Comparison of ENCODE assay signal across 20 cellular contexts in genomic region chr21:42988234-42988965, GRCh38. TPM values are rescaled to one million over a fixed set of nuclear protein-coding genes. Genes with fewer than 3 reads are reported as not detected.
DNase-seq lines count a peak whose midpoint lies in the region; ATAC-seq and TF ChIP-seq lines count a peak whose summit lies in the region.
"Had no signal": no experiment of that assay in that cellular context is flagged by ENCODE, and none has a peak within 500 bp of the region (broad histone marks: within the 10 kb centered on the region; RNA-seq: fewer than 3 reads in every experiment).

No MANE protein-coding gene starts in this region.

- H3K79me2 ChIP-seq in neural progenitor cell (ENCODE audit: low read depth) (peaks cover 30% of the 10 kb centered on the region), PC-3 (ENCODE audit: low read length) (peaks cover 37% of the 10 kb centered on the region)

- H3K27ac ChIP-seq in endodermal cell (ENCODE audit: low read depth, low read length): no peak overlapping the region
- peak overlapping the region; percentile 37 for H3K27ac ChIP-seq in neural progenitor cell
- H3K27ac ChIP-seq in PC-3 (ENCODE audit: low read length): no peak overlapping the region
- H3K27ac ChIP-seq: 22Rv1, parathyroid adenoma, spleen had no signal

- POLR2A ChIA-PET in PC-3 (lab: Charles Lee; ENCODE audit: unreplicated experiment): no interaction called here

- H3K9me3 Mint-ChIP-seq in endodermal cell (no peaks in the 10 kb centered on the region), neural progenitor cell (no peaks in the 10 kb centered on the region)
- H3K9me3 Mint-ChIP-seq: CD8-positive, alpha-beta T cell; stimulated activated naive CD8-positive, alpha-beta T cell treated with anti-CD3 and anti-CD28 coated beads, Interleukin-15, Interleukin-2, amounts not matched to agents 100 ng/mL and 50 ng/mL, for 24 hours had no signal

- H3F3A ChIP-seq in neural progenitor cell (ENCODE audit: low read depth) (no peaks in the 10 kb centered on the region), PC-3 (ENCODE audit: low read length, unreplicated experiment) (peaks cover 3% of the 10 kb centered on the region)

- H3K9ac ChIP-seq in endodermal cell (ENCODE audit: extremely low read depth, low read length, poor library complexity, severe bottlenecking) (no peak overlapping the region), neural progenitor cell (no peak overlapping the region), PC-3 (ENCODE audit: low read length) (no peak overlapping the region)
- H3K9ac ChIP-seq: parathyroid adenoma had no signal

- H3K27ac Mint-ChIP-seq in endodermal cell (peak overlapping the region; percentile 58), neural progenitor cell (no peak overlapping the region)
- H3K27ac Mint-ChIP-seq: activated CD8-positive, alpha-beta memory T cell treated with anti-CD3 and anti-CD28 coated beads, Interleukin-2, amount 10 ng/mL, durations not matched to agents 7 days and 5 days; CD8-positive, alpha-beta T cell; stimulated activated naive CD8-positive, alpha-beta T cell treated with anti-CD3 and anti-CD28 coated beads, Interleukin-15, Interleukin-2, amounts not matched to agents 100 ng/mL and 50 ng/mL, for 24 hours had no signal

- ATAC-seq in GM19467 (IDR thresholded peaks at IDR 0.05; ENCODE audit: unreplicated experiment) (no peak), PC-3 (no peak)
- ATAC-seq: activated CD4-positive, CD25-positive, alpha-beta regulatory T cell treated with anti-CD3 and anti-CD28 coated beads, Interleukin-2, amount 50 U/mL, for 24 hours; activated CD8-positive, alpha-beta memory T cell treated with anti-CD3 and anti-CD28 coated beads, Interleukin-2, amount 10 ng/mL, durations not matched to agents 7 days and 5 days; CD8-positive, alpha-beta T cell had no signal

- DNase-seq in DMS 273 treated with DMSO at 0.1 percent for 48 hours (lab: John Stamatoyannopoulos, UW) (peak; percentile 13), DMS 273 (lab: John Stamatoyannopoulos, UW; ENCODE audit: unreplicated experiment) (no peak), LHCN-M2 (ENCODE audit: low read depth) (peak; percentile 54), endodermal cell (no peak), neural progenitor cell (ENCODE audit: low spot score) (no peak), HT-29 (ENCODE audit: low spot score) (no peak), PC-3 (no peak)
- DNase-seq: activated CD8-positive, alpha-beta memory T cell treated with anti-CD3 and anti-CD28 coated beads, Interleukin-2, amount 10 ng/mL, durations not matched to agents 7 days and 5 days; CD8-positive, alpha-beta T cell; head of caudate nucleus; Karpas-422; NCI-H187 treated with DMSO at 0.1 percent for 48 hours; NCI-H526 treated with DMSO at 0.1 percent for 48 hours; spleen had no signal

- H3K36me3 Mint-ChIP-seq in endodermal cell (ENCODE audit: low read depth) (peaks cover 3% of the 10 kb centered on the region), neural progenitor cell (peaks cover 2% of the 10 kb centered on the region)
- H3K36me3 Mint-ChIP-seq: activated CD8-positive, alpha-beta memory T cell treated with anti-CD3 and anti-CD28 coated beads, Interleukin-2, amount 10 ng/mL, durations not matched to agents 7 days and 5 days had no signal

- 90 to 100% methylated on average over 9 to 12 of the region's 12 CpGs for WGBS in endodermal cell (ENCODE audit: insufficient coverage in 1 of 2, insufficient read length in 1 of 2), 2 experiments

- no peaks in the 10 kb centered on the region for H3K9me2 ChIP-seq in PC-3 (replicated peaks; ENCODE audit: low read length)

- H3K4me1 ChIP-seq in endodermal cell (ENCODE audit: control insufficient read depth, insufficient read depth, low read length): no peaks in the 10 kb centered on the region
- H3K4me1 ChIP-seq in neural progenitor cell: no peaks in the 10 kb centered on the region
- peaks cover 13% of the 10 kb centered on the region for H3K4me1 ChIP-seq in PC-3 (ENCODE audit: insufficient read depth, low read length)
- H3K4me1 ChIP-seq: parathyroid adenoma had no signal

- H3K9me3 ChIP-seq in endodermal cell (ENCODE audit: control insufficient read depth, low read length) (no peaks in the 10 kb centered on the region), neural progenitor cell (ENCODE audit: low read depth) (no peaks in the 10 kb centered on the region), PC-3 (ENCODE audit: low read length) (no peaks in the 10 kb centered on the region)
- H3K9me3 ChIP-seq: spleen had no signal

- CTCF ChIA-PET in PC-3 (lab: Charles Lee): no interaction called here

- peaks cover 8% of the 10 kb centered on the region for H3K4me1 Mint-ChIP-seq in endodermal cell
- H3K4me1 Mint-ChIP-seq in neural progenitor cell: peaks cover 8% of the 10 kb centered on the region

- no peak overlapping the region for H2AFZ ChIP-seq in neural progenitor cell (replicated peaks)
- H2AFZ ChIP-seq in PC-3 (ENCODE audit: low read length): no peak overlapping the region
- H2AFZ ChIP-seq: parathyroid adenoma had no signal

- intact Hi-C loops in PC-3 (cut with micrococcal nuclease): no loop called here

- no peaks in the 10 kb centered on the region for H3K27me3 ChIP-seq in endodermal cell (ENCODE audit: control insufficient read depth, insufficient read depth, low read length, poor library complexity, severe bottlenecking)
- no peaks in the 10 kb centered on the region for H3K27me3 ChIP-seq in neural progenitor cell
- no peaks in the 10 kb centered on the region for H3K27me3 ChIP-seq in PC-3 (ENCODE audit: low read length)
- H3K27me3 ChIP-seq: spleen had no signal

- no TSS peak for BruUV-seq in PC-3 (replicated peaks; lab: Mats Ljungman, UMichigan)

- H3K4me2 ChIP-seq in neural progenitor cell (no peak overlapping the region), PC-3 (ENCODE audit: low read length) (no peak overlapping the region)

- H3K4me3 Mint-ChIP-seq in endodermal cell (no peak overlapping the region), neural progenitor cell (no peak overlapping the region)
- H3K4me3 Mint-ChIP-seq: activated CD8-positive, alpha-beta memory T cell treated with anti-CD3 and anti-CD28 coated beads, Interleukin-2, amount 10 ng/mL, durations not matched to agents 7 days and 5 days; brain; CD8-positive, alpha-beta T cell; stimulated activated naive CD8-positive, alpha-beta T cell treated with anti-CD3 and anti-CD28 coated beads, Interleukin-15, Interleukin-2, amounts not matched to agents 100 ng/mL and 50 ng/mL, for 24 hours had no signal

- TF ChIP-seq CTCF in endodermal cell (conservative IDR thresholded peaks at IDR 0.05) (no peak), neural progenitor cell (IDR thresholded peaks at IDR 0.05) (no peak), PC-3 (conservative IDR thresholded peaks at IDR 0.05; ENCODE audit: low read depth, low read length) (no peak)

- peaks cover 16% of the 10 kb centered on the region for H3K36me3 ChIP-seq in endodermal cell (ENCODE audit: control insufficient read depth, insufficient read depth, low read length)
- H3K36me3 ChIP-seq in neural progenitor cell: no peaks in the 10 kb centered on the region
- no peaks in the 10 kb centered on the region for H3K36me3 ChIP-seq in PC-3 (ENCODE audit: low read depth, low read length)

- H4K20me1 ChIP-seq in neural progenitor cell (ENCODE audit: low read depth) (no peaks in the 10 kb centered on the region), PC-3 (ENCODE audit: low read length) (no peaks in the 10 kb centered on the region)

- H3K27me3 Mint-ChIP-seq in endodermal cell (ENCODE audit: insufficient read depth): no peaks in the 10 kb centered on the region
- no peaks in the 10 kb centered on the region for H3K27me3 Mint-ChIP-seq in neural progenitor cell (ENCODE audit: insufficient read depth, low read depth)
- H3K27me3 Mint-ChIP-seq: activated CD8-positive, alpha-beta memory T cell treated with anti-CD3 and anti-CD28 coated beads, Interleukin-2, amount 10 ng/mL, durations not matched to agents 7 days and 5 days; brain; stimulated activated naive CD8-positive, alpha-beta T cell treated with anti-CD3 and anti-CD28 coated beads, Interleukin-15, Interleukin-2, amounts not matched to agents 100 ng/mL and 50 ng/mL, for 24 hours had no signal

- H3K4me3 ChIP-seq in endodermal cell (ENCODE audit: low read length): no peak overlapping the region
- no peak overlapping the region for H3K4me3 ChIP-seq in neural progenitor cell
- H3K4me3 ChIP-seq in PC-3 (ENCODE audit: low read length): no peak overlapping the region
- H3K4me3 ChIP-seq: spleen had no signal

RNA-seq across cellular contexts. Expression of gene PKNOX1, which starts 14.0 kb away (rescaled TPM):
- 18.7 and 22.6 TPM in 2 replicates for total RNA-seq in LHCN-M2 (2014; rRNA removed)
- 15.4 TPM for polyA plus RNA-seq in LHCN-M2 (2012)
- 10 to 100 TPM; 25.9 to 29.9 TPM for total RNA-seq in endodermal cell
- polyA plus RNA-seq in endodermal cell (2013, experiment 1 of 2): 18.6 TPM
- polyA plus RNA-seq in endodermal cell (2013, experiment 2 of 2): 17.6 TPM
- 10.3 and 11.0 TPM in 2 replicates for total RNA-seq in neural progenitor cell (ENCODE audit: low replicate concordance)
- total RNA-seq in HT-29 (2014; rRNA removed; shearing (Covaris generic)): 14.3 and 24.7 TPM in 2 replicates
- 14.9 and 19.7 TPM in 2 replicates for total RNA-seq in PC-3 (2014; rRNA removed)

Comparison
In these comparisons a context has a peak if more than half of its experiments do, and no peak if none do; other contexts are left out.
1. DNase-seq: peak in DMS 273 treated with DMSO at 0.1 percent for 48 hours (single experiment) and LHCN-M2 (single experiment); none in DMS 273 (single experiment), endodermal cell (single experiment), neural progenitor cell (single experiment), HT-29 (single experiment) and PC-3 (single experiment).